ENCODE assay signal across 23 cellular contexts in genomic region chr21:44286716-44287632, GRCh38. TPM values are rescaled to one million over a fixed set of nuclear protein-coding genes. Genes with fewer than 3 reads are reported as not detected.
A peak's percentile ranks its signal among the peaks of the same experiment; 100 is the strongest.
DNase-seq lines count a peak whose midpoint lies in the region; TF ChIP-seq lines count a peak whose summit lies in the region.
"Had no signal": no experiment of that assay in that cellular context is flagged by ENCODE, and none has a peak within 500 bp of the region (broad histone marks: within the 10 kb centered on the region; RNA-seq: fewer than 3 reads in every experiment).

No MANE protein-coding gene starts in this region.

- no peak overlapping the region for H3K4me2 ChIP-seq in neuronal stem cell (ENCODE audit: insufficient read depth, low read length, poor library complexity, severe bottlenecking)

- H3K36me3 ChIP-seq in GM06990 (ENCODE audit: control insufficient read depth, insufficient read depth, low read length) (no peaks in the 10 kb centered on the region), NT2/D1 (ENCODE audit: insufficient read depth, insufficient read length, low read length) (no peaks in the 10 kb centered on the region), neuronal stem cell (replicated peaks in 1 of 2; ENCODE audit: control insufficient read depth in 2 of 2, insufficient read depth in 2 of 2, low read length in 2 of 2) (no peaks in the 10 kb centered on the region)
- H3K36me3 ChIP-seq: lower lobe of right lung, SJSA1, suprapubic skin, upper lobe of left lung had no signal

- peak overlapping the region; percentile 91 for H2BK15ac ChIP-seq in neuronal stem cell (ENCODE audit: low read length)

- WGBS in neuronal stem cell (ENCODE audit: extremely low coverage in 2 of 2, insufficient read length in 2 of 2, insufficient replicate concordance in 1 of 2), 2 donors, result no CpG with 5 or more reads among the region's 31 CpGs

- H3K4me1 ChIP-seq in NT2/D1 (ENCODE audit: insufficient read depth, insufficient read length) (peaks cover 41% of the 10 kb centered on the region), neuronal stem cell (ENCODE audit: control insufficient read depth in 2 of 2, insufficient read depth in 1 of 2, low read depth in 1 of 2, low read length in 2 of 2) (peaks cover 5 to 14% of the 10 kb centered on the region in 2 donors)
- H3K4me1 ChIP-seq: Caco-2 had no signal

- no peaks in the 10 kb centered on the region for H3K79me1 ChIP-seq in neuronal stem cell (ENCODE audit: low read depth, low read length)

- H3K27me3 ChIP-seq in GM06990 (replicated peaks; ENCODE audit: control insufficient read depth, insufficient read depth, low read length) (no peaks in the 10 kb centered on the region), NT2/D1 (ENCODE audit: insufficient read depth, insufficient read length) (peaks cover 4% of the 10 kb centered on the region), neuronal stem cell (ENCODE audit: control insufficient read depth in 3 of 3, insufficient read depth in 3 of 3, low read depth in 1 of 3, low read length in 3 of 3) (peaks cover 2 to 77% (median 36%) of the 10 kb centered on the region in 3 experiments)
- H3K27me3 ChIP-seq: body of pancreas had no signal

- H4K91ac ChIP-seq in neuronal stem cell (ENCODE audit: low read depth, low read length, poor library complexity), result no peak overlapping the region

- no peak overlapping the region for H2BK120ac ChIP-seq in neuronal stem cell (ENCODE audit: low read depth, low read length)

- H2AK5ac ChIP-seq in neuronal stem cell (ENCODE audit: low read depth, low read length), result peak overlapping the region; percentile 94

- peak; percentile 3 for DNase-seq in GM06990 (ENCODE audit: extremely low read depth, insufficient read length)
- no peak for DNase-seq in NT2/D1 (ENCODE audit: low read depth, low spot score)
- DNase-seq in neuronal stem cell (ENCODE audit: low spot score), result no peak
- DNase-seq in NCI-H2171 treated with DMSO at 0.1 percent for 48 hours (lab: John Stamatoyannopoulos, UW), result no peak
- no peak for DNase-seq in GM19238 (ENCODE audit: insufficient read length, low spot score)
- DNase-seq: activated CD4-positive, alpha-beta T cell treated with anti-CD3 and anti-CD28 coated beads for 48 hours; activated naive CD4-positive, alpha-beta T cell treated with anti-CD3 and anti-CD28 coated beads, Interleukin-2, amount 50 U/mL, for 16 hours; body of pancreas; C1 segment of cervical spinal cord; Caco-2; endodermal cell; islet precursor cell; lower lobe of right lung; NCI-H1694; NCI-H82; stimulated activated naive CD4-positive, alpha-beta T cell treated with Interleukin-2 at 50 U/mL for 16 hours; T1000 had no signal

- H2BK12ac ChIP-seq in neuronal stem cell (ENCODE audit: low read length), result peak overlapping the region; percentile 22

- H3K14ac ChIP-seq in neuronal stem cell (ENCODE audit: low read length), result peak overlapping the region; percentile 38

- no peak for TF ChIP-seq CTCF in GM06990 (IDR thresholded peaks at IDR 0.05; ENCODE audit: insufficient read depth, low read length, poor library complexity, severe bottlenecking)

- peak overlapping the region; percentile 89 for H3K18ac ChIP-seq in neuronal stem cell (ENCODE audit: low read length)

- no peak overlapping the region for H3K27ac ChIP-seq in neuronal stem cell (replicated peaks; ENCODE audit: low read length)
- H3K27ac ChIP-seq: body of pancreas, lower lobe of right lung, SJSA1, skin epidermis, suprapubic skin, upper lobe of left lung had no signal

- no peak overlapping the region for H3K4me3 ChIP-seq in GM06990 (replicated peaks; ENCODE audit: low read depth, low read length)
- no peak overlapping the region for H3K4me3 ChIP-seq in NT2/D1 (ENCODE audit: insufficient read length, low read depth)
- no peak overlapping the region for H3K4me3 ChIP-seq in neuronal stem cell (ENCODE audit: low read length in 2 of 2)
- H3K4me3 ChIP-seq: body of pancreas, lower lobe of right lung, SJSA1, skin epidermis, suprapubic skin, upper lobe of left lung had no signal

- no peak overlapping the region for H3K4ac ChIP-seq in neuronal stem cell (ENCODE audit: low read length)

- H3K9me3 ChIP-seq in NT2/D1 (ENCODE audit: insufficient read depth, low read length), result no peaks in the 10 kb centered on the region
- H3K9me3 ChIP-seq in neuronal stem cell (replicated peaks in 1 of 2; ENCODE audit: control insufficient read depth in 2 of 2, insufficient read depth in 1 of 2, low read depth in 1 of 2, low read length in 2 of 2), result no peaks in the 10 kb centered on the region
- H3K9me3 ChIP-seq: body of pancreas, Caco-2, lower lobe of right lung, SJSA1, suprapubic skin, upper lobe of left lung had no signal

- H3K9ac ChIP-seq in NT2/D1 (ENCODE audit: insufficient read length, low read depth), result peak overlapping the region; percentile 47
- no peak overlapping the region for H3K9ac ChIP-seq in neuronal stem cell (ENCODE audit: low read depth, low read length, poor library complexity)

- H2AFZ ChIP-seq in neuronal stem cell (ENCODE audit: low read length), result no peak overlapping the region

- peak overlapping the region; percentile 17 for H4K8ac ChIP-seq in neuronal stem cell (ENCODE audit: low read depth, low read length)

- peak overlapping the region; percentile 43 for H3K23ac ChIP-seq in neuronal stem cell (ENCODE audit: low read depth, low read length, poor library complexity)

- no peak overlapping the region for H2BK5ac ChIP-seq in neuronal stem cell (ENCODE audit: low read length)

RNA-seq across cellular contexts. Expression of gene AIRE, which starts 1.3 kb away (rescaled TPM):
- polyA plus RNA-seq in neuronal stem cell (2013, experiment 1 of 2), result not detected
- polyA plus RNA-seq in neuronal stem cell (2013, experiment 2 of 2), result not detected
- polyA plus RNA-seq: AG04450 had no signal

RNA-seq across cellular contexts. Expression of gene PFKL, which starts 12.9 kb away (rescaled TPM):
- 37.4 TPM for polyA plus RNA-seq in neuronal stem cell (2013, experiment 1 of 2)
- polyA plus RNA-seq in neuronal stem cell (2013, experiment 2 of 2), result 35.9 TPM

RNA-seq across cellular contexts. Expression of gene DNMT3L, which starts 25.3 kb away (rescaled TPM):
- polyA plus RNA-seq in neuronal stem cell (2013, experiment 1 of 2), result 0.04 TPM
- not detected for polyA plus RNA-seq in neuronal stem cell (2013, experiment 2 of 2)
- polyA plus RNA-seq: AG04450, esophagus had no signal

RNA-seq across cellular contexts. Expression of gene ICOSLG, which starts 46.2 kb away (rescaled TPM):
- 0.49 TPM for polyA plus RNA-seq in neuronal stem cell (2013, experiment 1 of 2)
- 0.43 TPM for polyA plus RNA-seq in neuronal stem cell (2013, experiment 2 of 2)
- polyA plus RNA-seq: AG04450 had no signal

RNA-seq across cellular contexts. Expression of gene CFAP410, which starts 52.2 kb away (rescaled TPM):
- 13.0 TPM for polyA plus RNA-seq in neuronal stem cell (2013, experiment 1 of 2)
- 12.0 TPM for polyA plus RNA-seq in neuronal stem cell (2013, experiment 2 of 2)
